Comparison of ENCODE assay signal across 25 cellular contexts in the genomic region with DNA sequence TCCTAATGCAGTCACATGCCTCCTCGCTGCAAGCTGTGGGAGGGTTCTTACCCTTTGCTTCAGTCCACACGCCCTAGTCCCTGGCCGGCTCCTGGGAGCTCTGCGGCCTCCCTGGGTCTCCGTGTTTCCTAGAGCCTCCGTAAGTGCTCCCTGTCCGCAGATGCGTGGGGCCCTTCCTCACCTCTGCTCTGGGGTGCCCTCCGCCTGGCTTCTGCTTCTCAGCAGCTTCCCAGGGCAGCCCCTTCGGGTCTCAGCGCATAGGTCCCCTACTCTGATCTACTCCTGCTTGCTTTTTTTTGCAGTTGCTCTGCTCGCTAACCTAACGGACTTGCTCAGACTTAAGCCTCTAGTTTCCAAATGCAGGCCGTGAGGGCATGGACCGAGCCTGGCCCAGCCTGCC. TPM values are rescaled to one million over a fixed set of nuclear protein-coding genes. Genes with fewer than 3 reads are reported as not detected.
A peak's percentile ranks its signal among the peaks of the same experiment; 100 is the strongest.
DNase-seq lines count a peak whose midpoint lies in the region; ATAC-seq, FAIRE-seq and TF ChIP-seq lines count a peak whose summit lies in the region.
"Had no signal": no experiment of that assay in that cellular context is flagged by ENCODE, and none has a peak within 500 bp of the region (broad histone marks: within the 10 kb centered on the region; RNA-seq: fewer than 3 reads in every experiment).

No MANE protein-coding gene starts in this region.

- TF ChIP-seq POLR2A in ovary (IDR thresholded peaks at IDR 0.05) = no peak

- TF ChIP-seq CTCF in ovary (IDR thresholded peaks at IDR 0.05) = no peak

- no peak overlapping the region for H3K27ac ChIP-seq in mesenchymal stem cell (ENCODE audit: low read length, poor library complexity, severe bottlenecking)
- no peak overlapping the region for H3K27ac ChIP-seq in small intestine (ENCODE audit: low read depth in 1 of 2, low read length in 1 of 2)
- H3K27ac ChIP-seq in ovary = no peak overlapping the region
- H3K27ac ChIP-seq: brain microvascular endothelial cell, left lung, neutrophil, psoas muscle, SJCRH30, tibial nerve, WERI-Rb-1 had no signal

- no peak overlapping the region for H2AK5ac ChIP-seq in mesenchymal stem cell (ENCODE audit: low read length, severe bottlenecking)

- H3K9ac ChIP-seq in mesenchymal stem cell (ENCODE audit: low read length) = no peak overlapping the region

- no peak overlapping the region for H2AFZ ChIP-seq in mesenchymal stem cell (ENCODE audit: low read depth, low read length)

- H3K4ac ChIP-seq in mesenchymal stem cell (ENCODE audit: low read depth in 1 of 2, low read length in 2 of 2) = no peak overlapping the region

- 96% methylated on average over 15 of the region's 15 CpGs for WGBS in mesenchymal stem cell
- WGBS in small intestine, 3 donors = 94 to 98% (median 95%) methylated on average over 15 of the region's 15 CpGs
- WGBS in ovary, 3 donors = 91 to 92% (median 92%) methylated on average over 15 of the region's 15 CpGs

- H2BK120ac ChIP-seq in mesenchymal stem cell (ENCODE audit: low read depth, low read length) = no peak overlapping the region

- H3K79me1 ChIP-seq in mesenchymal stem cell (replicated peaks; ENCODE audit: low read length, poor library complexity, severe bottlenecking) = peaks cover 10% of the 10 kb centered on the region

- H4K91ac ChIP-seq in mesenchymal stem cell (ENCODE audit: low read length) = no peak overlapping the region

- ATAC-seq in HG03135 (IDR thresholded peaks at IDR 0.05; ENCODE audit: unreplicated experiment) = no peak

- H3K4me3 ChIP-seq in H7 (ENCODE audit: insufficient read depth, low read depth, low read length) = no peak overlapping the region
- H3K4me3 ChIP-seq in mesenchymal stem cell (ENCODE audit: insufficient read depth in 1 of 2, low read depth in 1 of 2, low read length in 2 of 2) = no peak overlapping the region
- no peak overlapping the region for H3K4me3 ChIP-seq in small intestine (ENCODE audit: low read depth in 1 of 2, low read length in 2 of 2)
- H3K4me3 ChIP-seq in ovary = no peak overlapping the region
- H3K4me3 ChIP-seq: GM12878, left lung, psoas muscle, SJCRH30, tibial nerve had no signal

- no peak overlapping the region for H2BK5ac ChIP-seq in mesenchymal stem cell (ENCODE audit: low read depth, low read length, poor library complexity, severe bottlenecking)

- H3K27me3 ChIP-seq in H7 (ENCODE audit: control insufficient read depth, insufficient read depth, low read length) = no peaks in the 10 kb centered on the region
- no peaks in the 10 kb centered on the region for H3K27me3 ChIP-seq in mesenchymal stem cell (ENCODE audit: control insufficient read depth in 1 of 2, insufficient read depth in 1 of 2, low read length in 2 of 2)
- no peaks in the 10 kb centered on the region for H3K27me3 ChIP-seq in small intestine (ENCODE audit: control insufficient read depth in 2 of 2, insufficient read depth in 2 of 2, low read length in 2 of 2)
- no peaks in the 10 kb centered on the region for H3K27me3 ChIP-seq in ovary
- H3K27me3 ChIP-seq: BE2C, brain microvascular endothelial cell, left lung, neutrophil, SJCRH30, tibial nerve had no signal

- no peak overlapping the region for H3K4me2 ChIP-seq in mesenchymal stem cell (ENCODE audit: low read length, poor library complexity, severe bottlenecking)

- H3K36me3 ChIP-seq in H7 (replicated peaks; ENCODE audit: control insufficient read depth, insufficient read depth, low read length) (peaks cover 30% of the 10 kb centered on the region), mesenchymal stem cell (ENCODE audit: control insufficient read depth in 1 of 2, insufficient read depth in 2 of 2, low read depth in 1 of 2, low read length in 2 of 2) (peaks cover 63 to 71% of the 10 kb centered on the region in 2 experiments), small intestine (ENCODE audit: control insufficient read depth in 2 of 2, insufficient read depth in 2 of 2, low read length in 2 of 2) (peaks cover 10 to 16% of the 10 kb centered on the region in 2 donors), ovary (no peaks in the 10 kb centered on the region)
- H3K36me3 ChIP-seq: BE2C, SJCRH30 had no signal

- H3K9me3 ChIP-seq in mesenchymal stem cell (ENCODE audit: control insufficient read depth, low read length) = no peaks in the 10 kb centered on the region
- H3K9me3 ChIP-seq in small intestine (ENCODE audit: control insufficient read depth, low read depth) = no peaks in the 10 kb centered on the region
- no peaks in the 10 kb centered on the region for H3K9me3 ChIP-seq in ovary
- H3K9me3 ChIP-seq: BE2C, left lung, neutrophil, psoas muscle, SJCRH30, tibial nerve had no signal

- H3K4me1 ChIP-seq in mesenchymal stem cell (ENCODE audit: control insufficient read depth, insufficient read depth, low read depth, low read length) (peaks cover 4% of the 10 kb centered on the region), small intestine (ENCODE audit: control insufficient read depth in 2 of 2, insufficient read depth in 1 of 2, low read depth in 1 of 2, low read length in 1 of 2) (no peaks in the 10 kb centered on the region), ovary (ENCODE audit: insufficient read depth) (no peaks in the 10 kb centered on the region)
- H3K4me1 ChIP-seq: BE2C, psoas muscle, SJCRH30, tibial nerve had no signal

- no peak for TF ChIP-seq EP300 in ovary (IDR thresholded peaks at IDR 0.05)

- H2BK15ac ChIP-seq in mesenchymal stem cell (ENCODE audit: low read depth, poor library complexity, severe bottlenecking) = no peak overlapping the region

- peak overlapping the region; percentile 85 for H4K8ac ChIP-seq in mesenchymal stem cell (ENCODE audit: low read length)

- no peak for FAIRE-seq in small intestine (lab: Jason Lieb, UNC)
- FAIRE-seq: GM12878 had no signal

- no peak overlapping the region for H3K18ac ChIP-seq in mesenchymal stem cell (ENCODE audit: low read depth in 1 of 2, low read length in 2 of 2)

- no peak overlapping the region for H2BK12ac ChIP-seq in mesenchymal stem cell (ENCODE audit: low read length in 2 of 2)

- H3K14ac ChIP-seq in mesenchymal stem cell (ENCODE audit: low read length in 2 of 2) = no peak overlapping the region

- peak; percentile 4 for DNase-seq in AG20443 (ENCODE audit: low spot score)
- DNase-seq in H7 = peak; percentile 60
- DNase-seq in ecto neural progenitor cell (ENCODE audit: low spot score) = peak; percentile 42
- DNase-seq in mesenchymal stem cell = no peak
- no peak for DNase-seq in small intestine
- no peak for DNase-seq in NCI-H1048 (lab: John Stamatoyannopoulos, UW)
- no peak for DNase-seq in ovary
- DNase-seq: amniotic stem cell, brain microvascular endothelial cell, DMS153, NCI-H774 had no signal

- H3K23ac ChIP-seq in mesenchymal stem cell (ENCODE audit: low read length in 2 of 2) = no peak overlapping the region

- intact Hi-C loops in ovary (cut with DNase I) = no loop called here

RNA-seq across cellular contexts. Expression of a gene that starts 22.4 kb away (rescaled TPM):
- total RNA-seq in H7 (2014; rRNA removed; shearing (Covaris generic)) = 160 and 165 TPM in 2 replicates
- polyA plus RNA-seq in mesenchymal stem cell (2013, experiment 1 of 2) = 166 TPM
- polyA plus RNA-seq in mesenchymal stem cell (2013, experiment 2 of 2) = 168 TPM
- polyA plus RNA-seq in small intestine = 100 to 1,000 TPM; 197 to 218 (median 212) TPM
- 100 to 1,000 TPM in 6 of 7 donors, 10 to 100 TPM in 1; 99.0 to 178 (median 128) TPM for total RNA-seq in ovary
- polyA plus RNA-seq in ovary = 10 to 100 TPM; 20.0 to 67.4 TPM

RNA-seq across cellular contexts. Expression of a gene that starts 34.1 kb away (rescaled TPM):
- 2.0 and 2.3 TPM in 2 replicates for total RNA-seq in H7 (2014; rRNA removed; shearing (Covaris generic))
- polyA plus RNA-seq in mesenchymal stem cell (2013, experiment 1 of 2) = not detected
- polyA plus RNA-seq in mesenchymal stem cell (2013, experiment 2 of 2) = not detected
- under 1 TPM in 1 of 3 donors, not detected in 2; 0.13 TPM for polyA plus RNA-seq in small intestine
- total RNA-seq in ovary = not detected
- polyA plus RNA-seq in ovary = under 1 TPM in 1 of 2 donors, not detected in 1; 0.07 TPM
- total RNA-seq: activated naive CD4-positive, alpha-beta T cell treated with anti-CD3 and anti-CD28 coated beads for 36 hours; activated T-cell treated with anti-CD3 and anti-CD28 coated beads, Interleukin-2, amount 50 U/mL, for 72 hours; CD8-positive, alpha-beta T cell; GM12878; IMR-90; left lung; mesothelial cell of epicardium; psoas muscle; tibial nerve had no signal
- polyA plus RNA-seq: GM12878, IMR-90, psoas muscle had no signal

RNA-seq across cellular contexts. Expression of a gene that starts 57.6 kb away (rescaled TPM):
- 27.6 and 35.2 TPM in 2 replicates for total RNA-seq in H7 (2014; rRNA removed; shearing (Covaris generic))
- 2.6 TPM for polyA plus RNA-seq in mesenchymal stem cell (2013, experiment 1 of 2)
- 3.4 TPM for polyA plus RNA-seq in mesenchymal stem cell (2013, experiment 2 of 2)
- polyA plus RNA-seq in small intestine (10 to 100 TPM in 1 of 3 donors, 1 to 10 TPM in 2; 1.3 to 12.8 (median 5.4) TPM), ovary (10 to 100 TPM in 1 of 2 donors, 1 to 10 TPM in 1; 8.6 to 13.3 TPM)
- total RNA-seq in ovary = 10 to 100 TPM in 3 of 7 donors, 1 to 10 TPM in 4; 4.5 to 10.4 (median 8.6) TPM

Comparison
In these comparisons a context has a peak if more than half of its experiments do, and no peak if none do; other contexts are left out.
1. DNase-seq: peak in AG20443 (single experiment), H7 (single experiment) and ecto neural progenitor cell (single experiment); none in mesenchymal stem cell (single experiment), small intestine (single experiment), NCI-H1048 (single experiment) and ovary (0 of 5).